ENCODE assay signal across 1 cellular context in genomic region chrX:69195810-69196209, GRCh38.
TF ChIP-seq lines count a peak whose summit lies in the region.

No MANE protein-coding gene starts in this region.

TF ChIP-seq in HepG2, 621 proteins besides CTCF, POLR2A, EP300 and RAD21:
- no peak for TF ChIP-seq MXI1 (IDR thresholded peaks at IDR 0.05; ENCODE audit: borderline replicate concordance, low read depth, low read length)
- no peak for TF ChIP-seq ZNF775 (CRISPR knock-in tag; IDR thresholded peaks at IDR 0.05; ENCODE audit: borderline replicate concordance)
- no peak for TF ChIP-seq ZBTB26 (CRISPR knock-in tag; IDR thresholded peaks at IDR 0.05; ENCODE audit: borderline replicate concordance)
- TF ChIP-seq, protein P1, sequence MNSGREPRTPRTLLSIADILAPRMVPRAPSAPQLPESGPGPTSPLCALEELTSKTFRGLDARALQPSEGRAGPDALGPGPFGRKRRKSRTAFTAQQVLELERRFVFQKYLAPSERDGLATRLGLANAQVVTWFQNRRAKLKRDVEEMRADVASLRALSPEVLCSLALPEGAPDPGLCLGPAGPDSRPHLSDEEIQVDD (CRISPR knock-in tag; IDR thresholded peaks at IDR 0.05; ENCODE audit: borderline replicate concordance): no peak
- TF ChIP-seq FOXP4 (CRISPR knock-in tag; IDR thresholded peaks at IDR 0.05): no peak
- no peak for TF ChIP-seq TOE1 (CRISPR knock-in tag; IDR thresholded peaks at IDR 0.05)
- TF ChIP-seq PHB2 (IDR thresholded peaks at IDR 0.05; ENCODE audit: partially characterized antibody): no peak
- no peak for TF ChIP-seq PRMT3 (CRISPR knock-in tag; IDR thresholded peaks at IDR 0.05; ENCODE audit: borderline replicate concordance, low read depth)
- TF ChIP-seq, protein P2, sequence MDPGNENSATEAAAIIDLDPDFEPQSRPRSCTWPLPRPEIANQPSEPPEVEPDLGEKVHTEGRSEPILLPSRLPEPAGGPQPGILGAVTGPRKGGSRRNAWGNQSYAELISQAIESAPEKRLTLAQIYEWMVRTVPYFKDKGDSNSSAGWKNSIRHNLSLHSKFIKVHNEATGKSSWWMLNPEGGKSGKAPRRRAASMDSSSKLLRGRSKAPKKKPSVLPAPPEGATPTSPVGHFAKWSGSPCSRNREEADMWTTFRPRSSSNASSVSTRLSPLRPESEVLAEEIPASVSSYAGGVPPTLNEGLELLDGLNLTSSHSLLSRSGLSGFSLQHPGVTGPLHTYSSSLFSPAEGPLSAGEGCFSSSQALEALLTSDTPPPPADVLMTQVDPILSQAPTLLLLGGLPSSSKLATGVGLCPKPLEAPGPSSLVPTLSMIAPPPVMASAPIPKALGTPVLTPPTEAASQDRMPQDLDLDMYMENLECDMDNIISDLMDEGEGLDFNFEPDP (CRISPR knock-in tag; conservative IDR thresholded peaks at IDR 0.05): no peak
- no peak for TF ChIP-seq ZNF878 (CRISPR knock-in tag; IDR thresholded peaks at IDR 0.05)
- no peak for TF ChIP-seq ZNF713 (CRISPR knock-in tag; IDR thresholded peaks at IDR 0.05)
- TF ChIP-seq ZBTB10 (CRISPR knock-in tag; IDR thresholded peaks at IDR 0.05; ENCODE audit: borderline replicate concordance): no peak
- TF ChIP-seq ZNF124 (CRISPR knock-in tag; IDR thresholded peaks at IDR 0.05): no peak
- no peak for TF ChIP-seq AGO1 (IDR thresholded peaks at IDR 0.05; ENCODE audit: low read depth, low read length, poor library complexity, severe bottlenecking)
- TF ChIP-seq ZNF20 (CRISPR knock-in tag; IDR thresholded peaks at IDR 0.05): no peak
- TF ChIP-seq ZC3H13 (CRISPR knock-in tag; IDR thresholded peaks at IDR 0.05): no peak
- no peak for TF ChIP-seq WIZ (CRISPR knock-in tag; IDR thresholded peaks at IDR 0.05)
- no peak for TF ChIP-seq SMAD9 (CRISPR knock-in tag; IDR thresholded peaks at IDR 0.05)
- no peak for TF ChIP-seq BRD4 (CRISPR knock-in tag; IDR thresholded peaks at IDR 0.05)
TF ChIP-seq in HepG2: peak in this region for 0.
